Comparison of ENCODE assay signal across 26 cellular contexts in genomic region chr6:170227521-170227983, GRCh38.
DNase-seq lines count a peak whose midpoint lies in the region; ATAC-seq and TF ChIP-seq lines count a peak whose summit lies in the region.
"Had no signal": no experiment of that assay in that cellular context is flagged by ENCODE, and none has a peak within 500 bp of the region (broad histone marks: within the 10 kb centered on the region; RNA-seq: fewer than 3 reads in every experiment).

No MANE protein-coding gene starts in this region.

- H3K9ac ChIP-seq in mesenchymal stem cell (ENCODE audit: low read length): no peak overlapping the region

- H2BK5ac ChIP-seq in mesenchymal stem cell (ENCODE audit: low read depth, low read length, poor library complexity, severe bottlenecking): no peak overlapping the region

- H2AFZ ChIP-seq in mesenchymal stem cell (ENCODE audit: low read depth, low read length): no peak overlapping the region

- H3K9me3 Mint-ChIP-seq in progenitor cell of endocrine pancreas (ENCODE audit: low read depth): no peaks in the 10 kb centered on the region
- H3K9me3 Mint-ChIP-seq: activated naive CD8-positive, alpha-beta T cell treated with anti-CD3 and anti-CD28 coated beads for 36 hours; H9; neural crest cell; stimulated activated memory B cell treated with anti-CD40 and anti-IgM and Interleukin-4, amounts not matched to agents 10 μg/mL and 1 μg/mL and 100 μg/mL, for 72 hours had no signal

- no peaks in the 10 kb centered on the region for H3K36me3 ChIP-seq in heart right ventricle
- H3K36me3 ChIP-seq in mesenchymal stem cell (ENCODE audit: control insufficient read depth in 1 of 2, insufficient read depth in 2 of 2, low read depth in 1 of 2, low read length in 2 of 2): no peaks in the 10 kb centered on the region
- no peaks in the 10 kb centered on the region for H3K36me3 ChIP-seq in suprapubic skin
- no peaks in the 10 kb centered on the region for H3K36me3 ChIP-seq in prostate gland
- H3K36me3 ChIP-seq: ascending aorta, MG63, vagina had no signal

- H3K27me3 ChIP-seq in heart right ventricle: peaks cover 0 to 6% (median 0%) of the 10 kb centered on the region in 7 donors
- H3K27me3 ChIP-seq in mesenchymal stem cell (ENCODE audit: control insufficient read depth in 1 of 2, insufficient read depth in 1 of 2, low read length in 2 of 2): peaks cover 0 to 52% of the 10 kb centered on the region in 2 experiments
- peaks cover 31% of the 10 kb centered on the region for H3K27me3 ChIP-seq in suprapubic skin
- no peaks in the 10 kb centered on the region for H3K27me3 ChIP-seq in prostate gland (replicated peaks; ENCODE audit: insufficient read depth)
- H3K27me3 ChIP-seq: ascending aorta, MG63, vagina had no signal

- no peak for TF ChIP-seq POLR2A in suprapubic skin (IDR thresholded peaks at IDR 0.05)
- no peak for TF ChIP-seq POLR2A in prostate gland (IDR thresholded peaks at IDR 0.05)

- H2AK5ac ChIP-seq in mesenchymal stem cell (ENCODE audit: low read length, severe bottlenecking): no peak overlapping the region

- ATAC-seq in left ventricle myocardium superior: no peak
- ATAC-seq in heart right ventricle: no peak
- no peak for ATAC-seq in GM21447 (IDR thresholded peaks at IDR 0.05; ENCODE audit: unreplicated experiment)
- ATAC-seq: left lobe of liver; mucosa of descending colon; stimulated activated memory B cell treated with anti-CD40 and anti-IgM and Interleukin-4, amounts not matched to agents 10 μg/mL and 1 μg/mL and 100 μg/mL, for 72 hours had no signal

- H3K4me3 ChIP-seq in heart right ventricle (no peak overlapping the region), mesenchymal stem cell (ENCODE audit: insufficient read depth in 1 of 2, low read depth in 1 of 2, low read length in 2 of 2) (no peak overlapping the region), suprapubic skin (no peak overlapping the region), prostate gland (no peak overlapping the region)
- H3K4me3 ChIP-seq: ascending aorta, MG63, mucosa of descending colon, vagina had no signal

- peaks cover 26% of the 10 kb centered on the region for H3K27me3 Mint-ChIP-seq in progenitor cell of endocrine pancreas
- H3K27me3 Mint-ChIP-seq: activated naive CD8-positive, alpha-beta T cell treated with anti-CD3 and anti-CD28 coated beads for 36 hours had no signal

- no peak for TF ChIP-seq EP300 in suprapubic skin (IDR thresholded peaks at IDR 0.05)

- H3K4me1 ChIP-seq in heart right ventricle: peaks cover 0 to 18% (median 12%) of the 10 kb centered on the region in 9 donors
- H3K4me1 ChIP-seq in mesenchymal stem cell (ENCODE audit: control insufficient read depth, insufficient read depth, low read depth, low read length): peaks cover 31% of the 10 kb centered on the region
- H3K4me1 ChIP-seq in suprapubic skin: peaks cover 38% of the 10 kb centered on the region
- peaks cover 24% of the 10 kb centered on the region for H3K4me1 ChIP-seq in prostate gland (replicated peaks)
- H3K4me1 ChIP-seq: ascending aorta had no signal

- peaks cover 31% of the 10 kb centered on the region for H3K4me1 Mint-ChIP-seq in progenitor cell of endocrine pancreas (ENCODE audit: low read depth)

- DNase-seq in left ventricle myocardium superior: peak; percentile 17
- no peak for DNase-seq in heart right ventricle
- DNase-seq in astrocyte of the hippocampus (ENCODE audit: low read depth, low spot score): peak; percentile 85
- no peak for DNase-seq in mesenchymal stem cell
- peak; percentile 52 to 75 for DNase-seq in suprapubic skin (ENCODE audit: low spot score in 2 of 2)
- DNase-seq in prostate gland (ENCODE audit: low spot score): no peak
- no peak for DNase-seq in progenitor cell of endocrine pancreas (ENCODE audit: low spot score, unreplicated experiment)
- DNase-seq: activated CD4-positive, alpha-beta T cell treated with anti-CD3 and anti-CD28 coated beads, Interleukin-2, amount 50 U/mL, for 48 hours; activated naive CD8-positive, alpha-beta T cell treated with anti-CD3 and anti-CD28 coated beads for 36 hours; DMS79 treated with DMSO at 0.1 percent for 48 hours; effector memory CD4-positive, alpha-beta T cell; foreskin fibroblast; H9; MG63; mucosa of descending colon; NCI-H1436 treated with DMSO at 0.1 percent for 48 hours; NCI-H2107; NCI-H446 treated with DMSO at 0.1 percent for 48 hours; SHP77 treated with DMSO at 0.1 percent for 48 hours; stimulated activated CD4-positive, alpha-beta T cell treated with anti-CD3 and anti-CD28 coated beads, Interleukin-4, amount 100 ng/mL, for 1 hour had no signal

- H3K4me3 Mint-ChIP-seq in progenitor cell of endocrine pancreas (ENCODE audit: low read depth): no peak overlapping the region
- H3K4me3 Mint-ChIP-seq: activated naive CD8-positive, alpha-beta T cell treated with anti-CD3 and anti-CD28 coated beads for 36 hours; H9; neural crest cell; stimulated activated memory B cell treated with anti-CD40 and anti-IgM and Interleukin-4, amounts not matched to agents 10 μg/mL and 1 μg/mL and 100 μg/mL, for 72 hours had no signal

- H2BK12ac ChIP-seq in mesenchymal stem cell (ENCODE audit: low read length in 2 of 2): no peak overlapping the region

- intact Hi-C loops in left ventricle myocardium superior (cut with micrococcal nuclease): no loop called here
- intact Hi-C loops in heart right ventricle (cut with DNase I): no loop called here
- intact Hi-C loops in prostate gland (cut with DNase I): no loop called here

- 94 to 97% methylated on average over 14 of the region's 14 CpGs for WGBS in heart right ventricle, 2 donors
- 84% methylated on average over 14 of the region's 14 CpGs for WGBS in mesenchymal stem cell
- 81% methylated on average over 10 of the region's 14 CpGs for WGBS in suprapubic skin
- WGBS in prostate gland: 84% methylated on average over 12 of the region's 14 CpGs

- no peak overlapping the region for H3K27ac Mint-ChIP-seq in progenitor cell of endocrine pancreas
- H3K27ac Mint-ChIP-seq: activated naive CD8-positive, alpha-beta T cell treated with anti-CD3 and anti-CD28 coated beads for 36 hours; H9; stimulated activated memory B cell treated with anti-CD40 and anti-IgM and Interleukin-4, amounts not matched to agents 10 μg/mL and 1 μg/mL and 100 μg/mL, for 72 hours had no signal

- H3K4me2 ChIP-seq in mesenchymal stem cell (ENCODE audit: low read length, poor library complexity, severe bottlenecking): no peak overlapping the region

- no peak overlapping the region for H3K18ac ChIP-seq in mesenchymal stem cell (ENCODE audit: low read depth in 1 of 2, low read length in 2 of 2)

- no peak overlapping the region for H4K8ac ChIP-seq in mesenchymal stem cell (ENCODE audit: low read length)

- H3K79me1 ChIP-seq in mesenchymal stem cell (replicated peaks; ENCODE audit: low read length, poor library complexity, severe bottlenecking): no peaks in the 10 kb centered on the region

- no peak overlapping the region for H3K23ac ChIP-seq in mesenchymal stem cell (ENCODE audit: low read length in 2 of 2)

- H2BK120ac ChIP-seq in mesenchymal stem cell (ENCODE audit: low read depth, low read length): no peak overlapping the region

- no peaks in the 10 kb centered on the region for H3K9me3 ChIP-seq in heart right ventricle
- no peaks in the 10 kb centered on the region for H3K9me3 ChIP-seq in mesenchymal stem cell (ENCODE audit: control insufficient read depth, low read length)
- no peaks in the 10 kb centered on the region for H3K9me3 ChIP-seq in suprapubic skin
- H3K9me3 ChIP-seq in prostate gland: no peaks in the 10 kb centered on the region
- H3K9me3 ChIP-seq: ascending aorta, MG63, mucosa of descending colon, vagina had no signal

- no peak overlapping the region for H3K14ac ChIP-seq in mesenchymal stem cell (ENCODE audit: low read length in 2 of 2)

- no peak overlapping the region for H3K4ac ChIP-seq in mesenchymal stem cell (ENCODE audit: low read depth in 1 of 2, low read length in 2 of 2)

- H4K91ac ChIP-seq in mesenchymal stem cell (ENCODE audit: low read length): peak overlapping the region; percentile 5

- no peak for TF ChIP-seq CTCF in heart right ventricle (IDR thresholded peaks at IDR 0.05)
- no peak for TF ChIP-seq CTCF in suprapubic skin (IDR thresholded peaks at IDR 0.05)
- TF ChIP-seq CTCF in prostate gland (IDR thresholded peaks at IDR 0.05): no peak
- TF ChIP-seq CTCF in progenitor cell of endocrine pancreas (IDR thresholded peaks at IDR 0.05; ENCODE audit: unreplicated experiment): no peak

- no peaks in the 10 kb centered on the region for H3K36me3 Mint-ChIP-seq in progenitor cell of endocrine pancreas (ENCODE audit: insufficient read depth)
- H3K36me3 Mint-ChIP-seq: activated naive CD8-positive, alpha-beta T cell treated with anti-CD3 and anti-CD28 coated beads for 36 hours; stimulated activated memory B cell treated with anti-CD40 and anti-IgM and Interleukin-4, amounts not matched to agents 10 μg/mL and 1 μg/mL and 100 μg/mL, for 72 hours had no signal

- no peak overlapping the region for H2BK15ac ChIP-seq in mesenchymal stem cell (ENCODE audit: low read depth, poor library complexity, severe bottlenecking)

- H3K27ac ChIP-seq in heart right ventricle (no peak overlapping the region), mesenchymal stem cell (ENCODE audit: low read length, poor library complexity, severe bottlenecking) (no peak overlapping the region), suprapubic skin (no peak overlapping the region), prostate gland (no peak overlapping the region)
- H3K27ac ChIP-seq: ascending aorta, vagina had no signal

Comparison
In these comparisons a context has a peak if more than half of its experiments do, and no peak if none do; other contexts are left out.
1. DNase-seq: peak in left ventricle myocardium superior (single experiment), astrocyte of the hippocampus (single experiment) and suprapubic skin (2 of 2); none in heart right ventricle (0 of 2), mesenchymal stem cell (single experiment), prostate gland (single experiment) and progenitor cell of endocrine pancreas (single experiment).